Comparison of ENCODE assay signal across 1 cellular context in genomic region chr6:45420083-45420908, GRCh38.
A peak's percentile ranks its signal among the peaks of the same experiment; 100 is the strongest.
TF ChIP-seq lines count a peak whose summit lies in the region.

No MANE protein-coding gene starts in this region.

TF ChIP-seq in GM12878, 131 proteins besides CTCF, POLR2A, EP300 and RAD21 (continued from another document):
- TF ChIP-seq ZNF592 (IDR thresholded peaks at IDR 0.05) (no peak), SPI1 (IDR thresholded peaks at IDR 0.05; ENCODE audit: borderline replicate concordance, insufficient read depth, low read depth, low read length) (no peak), HCFC1 (IDR thresholded peaks at IDR 0.05; ENCODE audit: low read length) (no peak), CHD2 (IDR thresholded peaks at IDR 0.05; ENCODE audit: borderline replicate concordance, low read depth, low read length) (no peak), SUZ12 (IDR thresholded peaks at IDR 0.05; ENCODE audit: unreplicated experiment) (peak; percentile 88), SMAD5 (IDR thresholded peaks at IDR 0.05; ENCODE audit: low read depth) (no peak), MYC (IDR thresholded peaks at IDR 0.05; ENCODE audit: insufficient read depth, insufficient read length, insufficient replicate concordance, low read length, severe bottlenecking) (no peak)
